21 cellular contexts compared by ENCODE assay signal in the genomic region with DNA sequence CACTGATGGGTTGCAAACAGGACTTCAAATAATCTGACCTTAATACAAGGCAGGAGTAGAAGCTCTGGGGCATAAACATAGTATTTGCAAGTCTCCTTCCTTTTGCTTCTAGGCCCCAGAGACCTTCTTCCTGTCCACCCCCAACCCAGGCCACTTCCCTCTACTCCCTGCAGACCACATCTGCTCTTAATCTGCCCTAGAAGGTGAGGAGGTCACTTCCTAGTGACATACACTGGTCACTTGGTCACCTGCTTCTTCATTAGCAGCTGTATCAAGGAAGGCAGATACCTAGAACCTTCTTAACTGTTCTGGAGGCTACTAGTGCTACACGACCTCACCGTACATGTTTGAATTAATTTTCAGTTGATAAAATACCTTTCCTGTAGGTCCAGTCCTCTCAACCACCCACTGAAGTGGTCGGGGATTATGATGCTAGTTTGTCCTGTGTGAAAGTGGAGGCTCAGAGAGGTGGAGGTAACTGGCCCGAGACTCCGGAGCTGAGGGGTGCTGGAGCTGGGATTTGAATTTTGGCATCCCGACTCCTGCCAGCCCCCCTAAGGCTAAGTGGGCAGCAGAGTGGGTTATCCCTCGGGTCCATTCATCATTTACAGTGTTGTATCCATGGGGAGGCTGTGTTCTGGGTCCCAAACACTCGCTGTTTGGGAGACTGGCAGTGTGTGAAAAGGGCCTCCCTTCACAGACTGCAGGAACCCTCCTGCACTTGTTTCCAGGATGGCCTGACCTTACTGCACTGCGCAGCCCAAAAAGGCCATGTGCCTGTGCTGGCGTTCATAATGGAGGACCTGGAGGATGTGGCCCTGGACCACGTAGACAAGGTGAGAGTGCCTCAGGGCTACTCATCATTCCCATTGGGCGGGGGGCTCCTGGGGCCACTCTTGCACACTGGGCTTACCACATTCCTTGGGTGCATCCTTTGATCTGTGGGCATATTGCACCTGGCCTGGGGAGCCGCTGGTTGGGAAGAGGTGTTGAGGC.
"Had no signal": no experiment of that assay in that cellular context is flagged by ENCODE, and none has a peak within 500 bp of the region (broad histone marks: within the 10 kb centered on the region; RNA-seq: fewer than 3 reads in every experiment).

No MANE protein-coding gene starts in this region.

- ATAC-seq: activated CD4-positive, CD25-positive, alpha-beta regulatory T cell treated with anti-CD3 and anti-CD28 coated beads, Interleukin-2, amount 50 U/mL, for 24 hours; esophagus mucosa; left lobe of liver; lower lobe of right lung; naive thymus-derived CD8-positive, alpha-beta T cell; sciatic nerve; stimulated activated memory B cell treated with anti-CD40 and anti-IgM and Interleukin-4, amounts not matched to agents 10 μg/mL and 1 μg/mL and 100 μg/mL, for 72 hours had no signal

- H3K27ac ChIP-seq: hepatocyte, lower lobe of right lung, neural progenitor cell had no signal

- H3K79me2 ChIP-seq: hepatocyte had no signal

- H3K4me2 ChIP-seq: hepatocyte, neural progenitor cell had no signal

- H3K9ac ChIP-seq: neural progenitor cell had no signal

- H3K4me1 ChIP-seq: lower lobe of right lung, neural progenitor cell had no signal

- H3K9me3 ChIP-seq: lower lobe of right lung, testis had no signal

- H3K36me3 ChIP-seq: lower lobe of right lung, neural progenitor cell had no signal

- H2AFZ ChIP-seq: hepatocyte, neural progenitor cell had no signal

- DNase-seq: activated CD4-positive, alpha-beta memory T cell treated with anti-CD3 and anti-CD28 coated beads, Interleukin-2, amount 10 ng/mL, durations not matched to agents 7 days and 5 days; activated CD4-positive, alpha-beta T cell treated with anti-CD3 and anti-CD28 coated beads, Interleukin-2, amount 10 ng/mL, durations not matched to agents 24 days and 14 days; activated gamma-delta T cell treated with Interleukin-2 at 50 U/mL for 16 hours; activated T-cell treated with anti-CD3 and anti-CD28 coated beads, Interleukin-2, amount 50 U/mL, for 1 hour; anterior cingulate cortex; effector CD8-positive, alpha-beta T cell; foreskin melanocyte; immature natural killer cell; lower lobe of right lung; naive thymus-derived CD8-positive, alpha-beta T cell; small intestine; stimulated activated CD4-positive, alpha-beta T cell treated with anti-CD3 and anti-CD28 coated beads, Interleukin-2, amount 100 ng/mL, for 24 hours; testis had no signal

- H3K27me3 ChIP-seq: hepatocyte, neural progenitor cell, testis had no signal

- H3K4me3 ChIP-seq: hepatocyte, lower lobe of right lung, neural progenitor cell, testis had no signal

- FAIRE-seq: endothelial cell of umbilical vein, small intestine had no signal
